Comparison of ENCODE assay signal across 24 cellular contexts in the genomic region with DNA sequence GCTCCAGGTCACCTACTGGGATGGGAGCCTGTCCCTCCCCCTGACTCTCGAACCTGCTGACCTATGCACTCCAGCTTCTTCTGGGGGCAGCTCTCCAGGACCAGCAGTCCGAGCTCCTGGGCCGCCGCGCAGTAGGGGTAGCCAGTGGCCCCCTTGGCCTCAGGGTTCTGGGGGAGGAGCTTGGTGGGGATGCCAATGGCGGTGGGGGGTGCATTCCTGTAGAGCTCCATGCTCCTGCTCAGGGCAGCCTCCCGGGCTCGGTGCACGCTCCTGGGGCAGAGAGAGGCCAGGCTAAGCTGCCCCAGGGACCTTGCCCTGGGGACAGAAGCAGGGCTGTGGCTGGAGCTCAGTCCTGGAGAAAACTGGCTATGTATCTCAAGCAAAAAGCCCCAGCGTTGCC.
"Had no signal": no experiment of that assay in that cellular context is flagged by ENCODE, and none has a peak within 500 bp of the region (broad histone marks: within the 10 kb centered on the region; RNA-seq: fewer than 3 reads in every experiment).

No MANE protein-coding gene starts in this region.

- H3K4me1 ChIP-seq: prostate gland had no signal

- H3K27me3 Mint-ChIP-seq: activated CD4-positive, alpha-beta memory T cell treated with anti-CD3 and anti-CD28 coated beads for 36 hours; activated naive CD8-positive, alpha-beta T cell treated with anti-CD3 and anti-CD28 coated beads for 36 hours; naive thymus-derived CD8-positive, alpha-beta T cell; stimulated activated naive B cell treated with anti-CD40 and anti-IgM and Interleukin-4, amounts not matched to agents 10 μg/mL and 1 μg/mL and 100 μg/mL, for 72 hours had no signal

- H3K4me3 Mint-ChIP-seq: activated CD4-positive, alpha-beta memory T cell treated with anti-CD3 and anti-CD28 coated beads for 36 hours; activated naive CD8-positive, alpha-beta T cell treated with anti-CD3 and anti-CD28 coated beads for 36 hours; immature natural killer cell; mesothelial cell of epicardium; stimulated activated naive B cell treated with anti-CD40 and anti-IgM and Interleukin-4, amounts not matched to agents 10 μg/mL and 1 μg/mL and 100 μg/mL, for 72 hours; T-helper 1 cell treated with Interleukin-12 subunit alpha and Interleukin-12 subunit beta and Interleukin-4 antibody, amounts not matched to agents 30 μg/mL and 1 μg/mL, for 36 hours had no signal

- H3K4me3 ChIP-seq: breast epithelium, coronary artery, heart left ventricle, left lung, lung, ovary, prostate gland had no signal

- DNase-seq: activated CD4-positive, alpha-beta memory T cell treated with anti-CD3 and anti-CD28 coated beads for 36 hours; activated CD4-positive, alpha-beta T cell treated with anti-CD3 and anti-CD28 coated beads for 48 hours; activated naive CD4-positive, alpha-beta T cell treated with Interleukin-2 at 50 U/mL for 16 hours; activated naive CD8-positive, alpha-beta T cell treated with anti-CD3 and anti-CD28 coated beads for 36 hours; activated T-cell treated with anti-CD3 and anti-CD28 coated beads, Interleukin-2, amount 50 U/mL, for 48 hours; amniotic stem cell; immature natural killer cell; kidney glomerular epithelial cell; left lung; naive thymus-derived CD8-positive, alpha-beta T cell; stimulated activated CD4-positive, alpha-beta T cell treated with anti-CD3 and anti-CD28 coated beads, Interleukin-2, amount 100 ng/mL, for 48 hours; stimulated activated CD8-positive, alpha-beta memory T cell treated with anti-CD3 and anti-CD28 coated beads, Interleukin-4, amount 100 ng/mL, for 48 hours; stimulated activated naive B cell treated with anti-CD40 and anti-IgM and Interleukin-4, amounts not matched to agents 10 μg/mL and 1 μg/mL and 100 μg/mL, for 72 hours; T1000; trophoblast cell had no signal

- H3K9me3 Mint-ChIP-seq: activated CD4-positive, alpha-beta memory T cell treated with anti-CD3 and anti-CD28 coated beads for 36 hours; activated naive CD8-positive, alpha-beta T cell treated with anti-CD3 and anti-CD28 coated beads for 36 hours; immature natural killer cell; mesothelial cell of epicardium; naive thymus-derived CD8-positive, alpha-beta T cell; stimulated activated naive B cell treated with anti-CD40 and anti-IgM and Interleukin-4, amounts not matched to agents 10 μg/mL and 1 μg/mL and 100 μg/mL, for 72 hours; T-helper 1 cell treated with Interleukin-12 subunit alpha and Interleukin-12 subunit beta and Interleukin-4 antibody, amounts not matched to agents 30 μg/mL and 1 μg/mL, for 36 hours had no signal

- H3K9me3 ChIP-seq: breast epithelium, heart left ventricle, left lung, neutrophil, ovary, prostate gland had no signal

- H3K27ac Mint-ChIP-seq: activated CD4-positive, alpha-beta memory T cell treated with anti-CD3 and anti-CD28 coated beads for 36 hours; activated naive CD8-positive, alpha-beta T cell treated with anti-CD3 and anti-CD28 coated beads for 36 hours; immature natural killer cell; mesothelial cell of epicardium; stimulated activated naive B cell treated with anti-CD40 and anti-IgM and Interleukin-4, amounts not matched to agents 10 μg/mL and 1 μg/mL and 100 μg/mL, for 72 hours; T-helper 1 cell treated with Interleukin-12 subunit alpha and Interleukin-12 subunit beta and Interleukin-4 antibody, amounts not matched to agents 30 μg/mL and 1 μg/mL, for 36 hours had no signal

- H3K4me1 Mint-ChIP-seq: mesothelial cell of epicardium had no signal

- H3K36me3 ChIP-seq: breast epithelium, ovary, prostate gland had no signal

- H3K27me3 ChIP-seq: breast epithelium, ovary had no signal

- ATAC-seq: left lung; naive thymus-derived CD8-positive, alpha-beta T cell; stimulated activated naive B cell treated with anti-CD40 and anti-IgM and Interleukin-4, amounts not matched to agents 10 μg/mL and 1 μg/mL and 100 μg/mL, for 72 hours had no signal

- H3K27ac ChIP-seq: coronary artery, heart left ventricle, left lung, neutrophil, ovary, prostate gland had no signal

- H3K36me3 Mint-ChIP-seq: immature natural killer cell, mesothelial cell of epicardium had no signal
